Comparison of ENCODE assay signal across 11 cellular contexts in the genomic region with DNA sequence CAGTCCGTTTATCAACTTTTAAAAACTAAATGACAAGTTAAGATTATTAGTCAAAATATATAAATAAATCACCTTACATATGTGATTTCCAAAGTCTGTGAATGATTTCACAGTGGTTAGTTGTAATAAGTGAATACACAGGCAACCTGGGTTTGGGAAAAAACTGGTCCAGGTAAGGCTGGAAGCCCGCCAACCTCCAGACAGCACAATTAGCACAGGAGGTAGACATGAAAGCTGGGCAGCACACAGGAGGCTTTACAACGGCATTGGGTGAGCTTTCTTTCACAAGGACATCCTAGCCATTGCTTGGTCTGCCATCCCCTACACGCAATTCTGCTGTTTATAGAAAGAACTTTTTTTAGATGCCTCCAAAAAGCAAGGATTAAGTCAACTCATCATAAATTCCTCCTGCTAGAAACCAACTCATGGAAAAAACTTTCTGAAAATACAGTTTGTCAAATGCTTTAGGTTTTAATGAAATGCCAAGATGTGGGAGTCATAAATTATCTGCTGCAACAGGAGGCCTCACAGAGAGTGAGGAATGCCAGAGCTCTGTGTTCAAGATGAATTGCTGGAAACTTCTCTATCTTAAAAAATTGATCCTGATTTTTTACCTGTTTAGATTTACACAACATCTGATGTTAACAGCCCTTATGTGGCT.
DNase-seq lines count a peak whose midpoint lies in the region; ATAC-seq and TF ChIP-seq lines count a peak whose summit lies in the region.
"Had no signal": no experiment of that assay in that cellular context is flagged by ENCODE, and none has a peak within 500 bp of the region (broad histone marks: within the 10 kb centered on the region; RNA-seq: fewer than 3 reads in every experiment).

No MANE protein-coding gene starts in this region.

- no peaks in the 10 kb centered on the region for H3K36me3 ChIP-seq in colonic mucosa
- H3K36me3 ChIP-seq: left lung had no signal

- H3K4me3 ChIP-seq in choroid plexus epithelial cell (ENCODE audit: low read depth, low read length) (no peak overlapping the region), colonic mucosa (no peak overlapping the region)
- H3K4me3 ChIP-seq: left lung had no signal

- no peak overlapping the region for H3K27ac ChIP-seq in colonic mucosa

- intact Hi-C loops in colonic mucosa (cut with DNase I), result no loop called here

- H3K9me3 ChIP-seq in colonic mucosa, result no peaks in the 10 kb centered on the region
- H3K9me3 ChIP-seq: left lung had no signal

- H3K27me3 ChIP-seq in colonic mucosa, result no peaks in the 10 kb centered on the region

- no peak overlapping the region for H3K9ac ChIP-seq in colonic mucosa (ENCODE audit: low read depth in 2 of 2, low read length in 2 of 2)

- no peak for ATAC-seq in HG02884 (IDR thresholded peaks at IDR 0.05; ENCODE audit: unreplicated experiment)
- ATAC-seq: activated CD8-positive, alpha-beta memory T cell treated with anti-CD3 and anti-CD28 coated beads, Interleukin-2, amount 10 ng/mL, durations not matched to agents 7 days and 5 days; left lung had no signal

- TF ChIP-seq CTCF in choroid plexus epithelial cell (conservative IDR thresholded peaks at IDR 0.05; ENCODE audit: low read depth, low read length) (no peak), colonic mucosa (IDR thresholded peaks at IDR 0.05) (no peak)

- DNase-seq in DMS79 (lab: John Stamatoyannopoulos, UW), result peak; percentile 56
- DNase-seq in NCI-H2081 treated with DMSO at 0.1 percent for 48 hours (lab: John Stamatoyannopoulos, UW), result peak; percentile 36
- DNase-seq in choroid plexus epithelial cell (ENCODE audit: low read depth), result peak; percentile 67
- peak; percentile 31 for DNase-seq in putamen (ENCODE audit: low spot score)
- DNase-seq in activated CD4-positive, alpha-beta T cell treated with anti-CD3 and anti-CD28 coated beads for 48 hours, result no peak
- DNase-seq in islet precursor cell, result no peak
- DNase-seq in colonic mucosa, result no peak
- DNase-seq: activated CD8-positive, alpha-beta memory T cell treated with anti-CD3 and anti-CD28 coated beads, Interleukin-2, amount 10 ng/mL, durations not matched to agents 7 days and 5 days; left lung; T-helper 9 cell had no signal

- no peaks in the 10 kb centered on the region for H3K4me1 ChIP-seq in colonic mucosa
- H3K4me1 ChIP-seq: left lung had no signal

Comparison
In these comparisons a context has a peak if more than half of its experiments do, and no peak if none do; other contexts are left out.
1. DNase-seq: peak in DMS79 (single experiment), NCI-H2081 treated with DMSO at 0.1 percent for 48 hours (single experiment), choroid plexus epithelial cell (single experiment) and putamen (single experiment); none in activated CD4-positive, alpha-beta T cell treated with anti-CD3 and anti-CD28 coated beads for 48 hours (single experiment), islet precursor cell (single experiment) and colonic mucosa (single experiment).